1 cellular context compared by ENCODE assay signal in the genomic region with DNA sequence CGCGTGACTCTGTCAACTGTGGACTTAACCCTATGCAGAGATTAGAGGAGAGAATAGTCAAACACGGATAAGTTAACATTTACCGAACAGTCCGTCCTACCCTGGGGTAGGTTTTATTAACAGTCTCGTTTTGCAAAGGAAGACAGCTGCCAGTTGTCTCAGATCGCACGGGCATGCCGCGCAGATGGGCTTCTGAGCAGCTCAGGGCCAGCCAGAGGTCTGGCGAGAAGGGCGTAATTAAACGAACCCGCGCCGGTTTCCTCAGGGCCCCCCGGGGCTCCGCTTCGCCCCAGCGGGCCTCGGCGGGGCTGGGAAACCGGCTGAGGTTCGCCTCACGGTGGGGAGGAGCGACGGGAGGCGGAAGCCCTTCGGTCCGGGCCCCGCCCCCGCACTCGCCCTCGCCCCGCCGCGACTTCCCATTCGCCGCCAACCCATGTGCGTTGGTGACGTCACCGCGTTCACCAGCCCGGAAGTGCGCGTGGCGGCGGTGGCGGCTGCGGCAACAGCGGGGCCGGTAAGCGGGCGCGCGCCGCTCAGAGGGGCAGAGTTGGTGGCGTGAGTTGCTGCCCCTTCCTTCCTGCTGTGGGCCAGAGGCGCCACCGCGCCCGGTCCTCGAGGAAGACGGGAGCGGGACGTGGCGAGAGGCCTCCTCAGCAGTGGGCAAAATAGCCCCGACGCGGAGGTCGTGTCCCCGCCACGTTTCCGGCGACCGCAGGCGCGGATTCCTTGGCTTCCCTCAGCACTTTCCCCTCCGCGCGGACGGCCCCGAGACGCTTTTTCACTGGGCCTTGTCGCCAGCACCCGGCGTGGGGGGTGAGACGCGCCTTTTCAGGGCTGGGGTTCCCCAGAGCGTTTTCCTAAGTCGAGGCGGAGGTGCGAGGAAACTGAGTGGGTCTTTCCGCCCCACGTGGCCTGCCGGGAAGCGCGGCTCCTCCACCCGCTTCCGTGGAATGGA.
A peak's percentile ranks its signal among the peaks of the same experiment; 100 is the strongest.
TF ChIP-seq lines count a peak whose summit lies in the region.

TRNT1 (plus strand) TSS at position 464 of the 955 bp plus-strand sequence. CDS start 2,101 bp downstream, outside the sequence.

TF ChIP-seq in HepG2, 621 proteins besides CTCF, POLR2A, EP300 and RAD21 (continued from another document):
- no peak; the same call in 1 of the 2 replicates for TF ChIP-seq HIVEP1 (CRISPR knock-in tag; IDR thresholded peaks at IDR 0.05)
- peak; percentile 74; the same call in 1 of the 2 replicates for TF ChIP-seq TMF1 (CRISPR knock-in tag; IDR thresholded peaks at IDR 0.05; ENCODE audit: low read depth)
- TF ChIP-seq TFDP1 (CRISPR knock-in tag; IDR thresholded peaks at IDR 0.05; ENCODE audit: borderline replicate concordance) = peak; percentile 83; the same call in 1 of the 2 replicates
- TF ChIP-seq, protein P1, sequence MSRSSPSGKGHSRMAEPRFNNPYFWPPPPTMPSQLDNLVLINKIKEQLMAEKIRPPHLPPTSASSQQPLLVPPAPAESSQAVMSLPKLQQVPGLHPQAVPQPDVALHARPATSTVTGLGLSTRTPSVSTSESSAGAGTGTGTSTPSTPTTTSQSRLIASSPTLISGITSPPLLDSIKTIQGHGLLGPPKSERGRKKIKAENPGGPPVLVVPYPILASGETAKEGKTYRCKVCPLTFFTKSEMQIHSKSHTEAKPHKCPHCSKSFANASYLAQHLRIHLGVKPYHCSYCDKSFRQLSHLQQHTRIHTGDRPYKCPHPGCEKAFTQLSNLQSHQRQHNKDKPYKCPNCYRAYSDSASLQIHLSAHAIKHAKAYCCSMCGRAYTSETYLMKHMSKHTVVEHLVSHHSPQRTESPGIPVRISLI (CRISPR knock-in tag; IDR thresholded peaks at IDR 0.05; ENCODE audit: borderline replicate concordance) = no peak
- no peak for TF ChIP-seq HMG20B (CRISPR knock-in tag; conservative IDR thresholded peaks at IDR 0.05)
- TF ChIP-seq, protein P2, sequence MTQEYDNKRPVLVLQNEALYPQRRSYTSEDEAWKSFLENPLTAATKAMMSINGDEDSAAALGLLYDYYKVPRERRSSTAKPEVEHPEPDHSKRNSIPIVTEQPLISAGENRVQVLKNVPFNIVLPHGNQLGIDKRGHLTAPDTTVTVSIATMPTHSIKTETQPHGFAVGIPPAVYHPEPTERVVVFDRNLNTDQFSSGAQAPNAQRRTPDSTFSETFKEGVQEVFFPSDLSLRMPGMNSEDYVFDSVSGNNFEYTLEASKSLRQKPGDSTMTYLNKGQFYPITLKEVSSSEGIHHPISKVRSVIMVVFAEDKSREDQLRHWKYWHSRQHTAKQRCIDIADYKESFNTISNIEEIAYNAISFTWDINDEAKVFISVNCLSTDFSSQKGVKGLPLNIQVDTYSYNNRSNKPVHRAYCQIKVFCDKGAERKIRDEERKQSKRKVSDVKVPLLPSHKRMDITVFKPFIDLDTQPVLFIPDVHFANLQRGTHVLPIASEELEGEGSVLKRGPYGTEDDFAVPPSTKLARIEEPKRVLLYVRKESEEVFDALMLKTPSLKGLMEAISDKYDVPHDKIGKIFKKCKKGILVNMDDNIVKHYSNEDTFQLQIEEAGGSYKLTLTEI (CRISPR knock-in tag; conservative IDR thresholded peaks at IDR 0.05) = no peak
- TF ChIP-seq SNRNP70 (IDR thresholded peaks at IDR 0.05; ENCODE audit: low read depth, low read length) = no peak
- no peak for TF ChIP-seq SP140L (CRISPR knock-in tag; IDR thresholded peaks at IDR 0.05; ENCODE audit: borderline replicate concordance)
- TF ChIP-seq SOX6 (IDR thresholded peaks at IDR 0.05) = no peak
- peak; percentile 53 for TF ChIP-seq SOX6 (CRISPR knock-in tag; IDR thresholded peaks at IDR 0.05)
- TF ChIP-seq KLF6 (CRISPR knock-in tag; IDR thresholded peaks at IDR 0.05) = no peak
- TF ChIP-seq PAX8 (CRISPR knock-in tag; IDR thresholded peaks at IDR 0.05; ENCODE audit: borderline replicate concordance) = no peak
- TF ChIP-seq, protein P3, sequence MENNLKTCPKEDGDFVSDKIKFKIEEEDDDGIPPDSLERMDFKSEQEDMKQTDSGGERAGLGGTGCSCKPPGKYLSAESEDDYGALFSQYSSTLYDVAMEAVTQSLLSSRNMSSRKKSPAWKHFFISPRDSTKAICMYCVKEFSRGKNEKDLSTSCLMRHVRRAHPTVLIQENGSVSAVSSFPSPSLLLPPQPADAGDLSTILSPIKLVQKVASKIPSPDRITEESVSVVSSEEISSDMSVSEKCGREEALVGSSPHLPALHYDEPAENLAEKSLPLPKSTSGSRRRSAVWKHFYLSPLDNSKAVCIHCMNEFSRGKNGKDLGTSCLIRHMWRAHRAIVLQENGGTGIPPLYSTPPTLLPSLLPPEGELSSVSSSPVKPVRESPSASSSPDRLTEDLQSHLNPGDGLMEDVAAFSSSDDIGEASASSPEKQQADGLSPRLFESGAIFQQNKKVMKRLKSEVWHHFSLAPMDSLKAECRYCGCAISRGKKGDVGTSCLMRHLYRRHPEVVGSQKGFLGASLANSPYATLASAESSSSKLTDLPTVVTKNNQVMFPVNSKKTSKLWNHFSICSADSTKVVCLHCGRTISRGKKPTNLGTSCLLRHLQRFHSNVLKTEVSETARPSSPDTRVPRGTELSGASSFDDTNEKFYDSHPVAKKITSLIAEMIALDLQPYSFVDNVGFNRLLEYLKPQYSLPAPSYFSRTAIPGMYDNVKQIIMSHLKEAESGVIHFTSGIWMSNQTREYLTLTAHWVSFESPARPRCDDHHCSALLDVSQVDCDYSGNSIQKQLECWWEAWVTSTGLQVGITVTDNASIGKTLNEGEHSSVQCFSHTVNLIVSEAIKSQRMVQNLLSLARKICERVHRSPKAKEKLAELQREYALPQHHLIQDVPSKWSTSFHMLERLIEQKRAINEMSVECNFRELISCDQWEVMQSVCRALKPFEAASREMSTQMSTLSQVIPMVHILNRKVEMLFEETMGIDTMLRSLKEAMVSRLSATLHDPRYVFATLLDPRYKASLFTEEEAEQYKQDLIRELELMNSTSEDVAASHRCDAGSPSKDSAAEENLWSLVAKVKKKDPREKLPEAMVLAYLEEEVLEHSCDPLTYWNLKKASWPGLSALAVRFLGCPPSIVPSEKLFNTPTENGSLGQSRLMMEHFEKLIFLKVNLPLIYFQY (CRISPR knock-in tag; IDR thresholded peaks at IDR 0.05; ENCODE audit: borderline replicate concordance) = peak; percentile 58; the same call in 1 of the 2 replicates
- TF ChIP-seq ZNF777 (CRISPR knock-in tag; IDR thresholded peaks at IDR 0.05) = peak; percentile 76
- TF ChIP-seq FOXM1 (CRISPR knock-in tag; IDR thresholded peaks at IDR 0.05) = no peak
- no peak for TF ChIP-seq ZNF720 (CRISPR knock-in tag; IDR thresholded peaks at IDR 0.05)
- TF ChIP-seq ZNF850 (CRISPR knock-in tag; conservative IDR thresholded peaks at IDR 0.05) = 0 out of 2 replicates have a peak, but pooled peaks have one; percentile 39
- no peak for TF ChIP-seq ZNF24 (IDR thresholded peaks at IDR 0.05)
